In genomic region chr13:97512732-97513131, GRCh38 we compare ENCODE assay signal across 25 cellular contexts.
"Had no signal": no experiment of that assay in that cellular context is flagged by ENCODE, and none has a peak within 500 bp of the region (broad histone marks: within the 10 kb centered on the region; RNA-seq: fewer than 3 reads in every experiment).

No MANE protein-coding gene starts in this region.

- H3K27me3 ChIP-seq: cardiac muscle cell, dorsolateral prefrontal cortex, gastroesophageal sphincter, heart right ventricle, neutrophil, pancreas, right lobe of liver had no signal

- H3K4me3 ChIP-seq: cardiac muscle cell, dorsolateral prefrontal cortex, gastroesophageal sphincter, heart right ventricle, lower lobe of right lung, pancreas, right lobe of liver had no signal

- H3K9me3 ChIP-seq: lower lobe of right lung, neutrophil, pancreas, right lobe of liver had no signal

- H3K27ac ChIP-seq: cardiac muscle cell, dorsolateral prefrontal cortex, epithelial cell of prostate, gastroesophageal sphincter, heart right ventricle, lower lobe of right lung, neutrophil, pancreas, right lobe of liver had no signal

- DNase-seq: activated CD4-positive, alpha-beta memory T cell treated with anti-CD3 and anti-CD28 coated beads, Interleukin-2, amount 10 ng/mL, durations not matched to agents 7 days and 5 days; activated CD4-positive, alpha-beta T cell treated with anti-CD3 and anti-CD28 coated beads for 48 hours; activated CD4-positive, CD25-positive, alpha-beta regulatory T cell; activated naive CD4-positive, alpha-beta T cell; activated naive CD8-positive, alpha-beta T cell treated with anti-CD3 and anti-CD28 coated beads for 36 hours; activated T-cell treated with anti-CD3 and anti-CD28 coated beads, Interleukin-2, amount 50 U/mL, for 1 hour; amniotic stem cell; dorsolateral prefrontal cortex; heart right ventricle; left cardiac atrium; lower lobe of right lung; pancreas; right lobe of liver; small intestine; stimulated activated CD4-positive, alpha-beta T cell treated with anti-CD3 and anti-CD28 coated beads, Interleukin-15, amount 100 ng/mL, for 24 hours; stimulated activated CD4-positive, alpha-beta T cell treated with anti-CD3 and anti-CD28 coated beads, Interleukin-2, amount 100 ng/mL, for 48 hours had no signal

- ATAC-seq: activated T-helper 17 cell treated with anti-CD3 and anti-CD28 coated beads, Interleukin-2, amount 50 U/mL, for 72 hours; gastroesophageal sphincter; left cardiac atrium; lower lobe of right lung; natural killer cell treated with Interleukin-12 subunit alpha and Interleukin-12 subunit beta and Interleukin-15 and Interleukin-18, amount 100 ng/mL, for 72 hours; pancreas had no signal

- H3K4me1 Mint-ChIP-seq: activated CD4-positive, alpha-beta memory T cell treated with anti-CD3 and anti-CD28 coated beads, Interleukin-2, amount 10 ng/mL, durations not matched to agents 7 days and 5 days; activated naive CD8-positive, alpha-beta T cell treated with anti-CD3 and anti-CD28 coated beads for 36 hours; activated T-helper 17 cell treated with anti-CD3 and anti-CD28 coated beads, Interleukin-2, amount 50 U/mL, for 72 hours; mesothelial cell of epicardium had no signal

- H3K4me3 Mint-ChIP-seq: activated CD4-positive, alpha-beta memory T cell treated with anti-CD3 and anti-CD28 coated beads, Interleukin-2, amount 10 ng/mL, durations not matched to agents 7 days and 5 days; activated naive CD8-positive, alpha-beta T cell treated with anti-CD3 and anti-CD28 coated beads for 36 hours; activated T-helper 17 cell treated with anti-CD3 and anti-CD28 coated beads, Interleukin-2, amount 50 U/mL, for 72 hours; mesothelial cell of epicardium; natural killer cell treated with Interleukin-12 subunit alpha and Interleukin-12 subunit beta and Interleukin-15 and Interleukin-18, amount 100 ng/mL, for 72 hours; stimulated activated naive CD8-positive, alpha-beta T cell treated with anti-CD3 and anti-CD28 coated beads, Interleukin-15, Interleukin-2, amounts not matched to agents 100 ng/mL and 50 ng/mL, for 24 hours; type B pancreatic cell had no signal

- H3K36me3 ChIP-seq: cardiac muscle cell, gastroesophageal sphincter, heart right ventricle, lower lobe of right lung, neutrophil, pancreas, right lobe of liver had no signal

- H3K27ac Mint-ChIP-seq: activated CD4-positive, alpha-beta memory T cell treated with anti-CD3 and anti-CD28 coated beads, Interleukin-2, amount 10 ng/mL, durations not matched to agents 7 days and 5 days; activated naive CD8-positive, alpha-beta T cell treated with anti-CD3 and anti-CD28 coated beads for 36 hours; activated T-helper 17 cell treated with anti-CD3 and anti-CD28 coated beads, Interleukin-2, amount 50 U/mL, for 72 hours; mesothelial cell of epicardium; natural killer cell treated with Interleukin-12 subunit alpha and Interleukin-12 subunit beta and Interleukin-15 and Interleukin-18, amount 100 ng/mL, for 72 hours; stimulated activated naive CD8-positive, alpha-beta T cell treated with anti-CD3 and anti-CD28 coated beads, Interleukin-15, Interleukin-2, amounts not matched to agents 100 ng/mL and 50 ng/mL, for 24 hours; type B pancreatic cell had no signal

- H3K4me1 ChIP-seq: gastroesophageal sphincter, heart right ventricle, lower lobe of right lung, pancreas, right lobe of liver had no signal

- H3K36me3 Mint-ChIP-seq: type B pancreatic cell had no signal
